Comparison of ENCODE assay signal across 20 cellular contexts in genomic region chr2:92073036-92073814, GRCh38.
DNase-seq lines count a peak whose midpoint lies in the region; ATAC-seq and TF ChIP-seq lines count a peak whose summit lies in the region.
"Had no signal": no experiment of that assay in that cellular context is flagged by ENCODE, and none has a peak within 500 bp of the region (broad histone marks: within the 10 kb centered on the region; RNA-seq: fewer than 3 reads in every experiment).

No MANE protein-coding gene starts in this region.

- WGBS in ovary, 3 donors, result 92 to 94% (median 94%) methylated on average over 59 to 60 of the region's 60 CpGs
- 93 to 96% methylated on average over 55 to 60 of the region's 60 CpGs for WGBS in aorta, 2 donors

- no peaks in the 10 kb centered on the region for H3K4me1 Mint-ChIP-seq in GM23338
- H3K4me1 Mint-ChIP-seq: activated naive CD8-positive, alpha-beta T cell treated with anti-CD3 and anti-CD28 coated beads for 36 hours had no signal

- H3K27me3 ChIP-seq in right atrium auricular region (no peaks in the 10 kb centered on the region), ovary (no peaks in the 10 kb centered on the region), aorta (ENCODE audit: control insufficient read depth in 1 of 2, insufficient read depth in 2 of 2, low read length in 1 of 2) (no peaks in the 10 kb centered on the region), GM23338 (ENCODE audit: insufficient read depth) (no peaks in the 10 kb centered on the region)
- H3K27me3 ChIP-seq: SJSA1 had no signal

- H3K9me2 ChIP-seq in GM23338 (ENCODE audit: insufficient read depth), result no peaks in the 10 kb centered on the region

- H3K4me3 ChIP-seq in right atrium auricular region (no peak overlapping the region), ovary (no peak overlapping the region), aorta (ENCODE audit: low read length in 2 of 2) (no peak overlapping the region), GM23338 (no peak overlapping the region)
- H3K4me3 ChIP-seq: SJSA1 had no signal

- no peak for TF ChIP-seq CTCF in right atrium auricular region (IDR thresholded peaks at IDR 0.05)
- no peak for TF ChIP-seq CTCF in ovary (IDR thresholded peaks at IDR 0.05)
- TF ChIP-seq CTCF in GM23338 (conservative IDR thresholded peaks at IDR 0.05; ENCODE audit: low read depth in 2 of 2), result no peak

- intact Hi-C loops in cardiac septum (cut with DNase I) (no loop called here), left ventricle myocardium superior (cut with micrococcal nuclease) (no loop called here), ovary (cut with DNase I) (no loop called here), aorta (cut with DNase I) (no loop called here)

- no peak for TF ChIP-seq EP300 in ovary (IDR thresholded peaks at IDR 0.05)

- no peak overlapping the region for H3K4me3 Mint-ChIP-seq in GM23338
- H3K4me3 Mint-ChIP-seq: activated naive CD8-positive, alpha-beta T cell treated with anti-CD3 and anti-CD28 coated beads for 36 hours; HFFc6; T-helper 1 cell treated with Interleukin-12 subunit alpha and Interleukin-12 subunit beta and Interleukin-4 antibody, amounts not matched to agents 30 μg/mL and 1 μg/mL, for 36 hours had no signal

- peaks cover 75% of the 10 kb centered on the region for H3K9me3 Mint-ChIP-seq in GM23338
- H3K9me3 Mint-ChIP-seq: HFFc6 had no signal

- H3K4me1 ChIP-seq in right atrium auricular region (no peaks in the 10 kb centered on the region), ovary (ENCODE audit: insufficient read depth) (no peaks in the 10 kb centered on the region), aorta (ENCODE audit: control insufficient read depth in 1 of 2, insufficient read depth in 2 of 2, low read length in 2 of 2) (no peaks in the 10 kb centered on the region), GM23338 (ENCODE audit: insufficient read depth) (no peaks in the 10 kb centered on the region)
- H3K4me1 ChIP-seq: SJSA1 had no signal

- no peak overlapping the region for H3K4me2 ChIP-seq in GM23338

- H4K20me1 ChIP-seq in GM23338 (replicated peaks; ENCODE audit: insufficient read depth), result no peaks in the 10 kb centered on the region

- peaks cover 11% of the 10 kb centered on the region; the same call in 2 of the 3 replicates for H3K36me3 Mint-ChIP-seq in GM23338 (ENCODE audit: low read depth)

- H3K27ac Mint-ChIP-seq in GM23338, result no peak overlapping the region
- H3K27ac Mint-ChIP-seq: activated naive CD8-positive, alpha-beta T cell treated with anti-CD3 and anti-CD28 coated beads for 36 hours; HFFc6; T-helper 1 cell treated with Interleukin-12 subunit alpha and Interleukin-12 subunit beta and Interleukin-4 antibody, amounts not matched to agents 30 μg/mL and 1 μg/mL, for 36 hours had no signal

- H3K27ac ChIP-seq in right atrium auricular region, result no peak overlapping the region
- H3K27ac ChIP-seq in ovary, result no peak overlapping the region
- no peak overlapping the region for H3K27ac ChIP-seq in aorta (ENCODE audit: low read depth in 1 of 2, low read length in 2 of 2)
- no peak overlapping the region for H3K27ac ChIP-seq in GM23338 (ENCODE audit: low read depth)
- H3K27ac ChIP-seq: epithelial cell of prostate, SJSA1 had no signal

- H3K36me3 ChIP-seq in right atrium auricular region, result no peaks in the 10 kb centered on the region
- no peaks in the 10 kb centered on the region for H3K36me3 ChIP-seq in ovary
- H3K36me3 ChIP-seq in aorta (ENCODE audit: control insufficient read depth in 1 of 2, insufficient read depth in 2 of 2, low read length in 1 of 2), result no peaks in the 10 kb centered on the region
- peaks cover 4% of the 10 kb centered on the region; the same call in 1 of the 2 replicates for H3K36me3 ChIP-seq in GM23338 (ENCODE audit: insufficient read depth)
- H3K36me3 ChIP-seq: SJSA1 had no signal

- TF ChIP-seq POLR2A in ovary (IDR thresholded peaks at IDR 0.05), result no peak

- H3K9me3 ChIP-seq in right atrium auricular region (no peaks in the 10 kb centered on the region), ovary (no peaks in the 10 kb centered on the region), aorta (ENCODE audit: control insufficient read depth, low read length) (no peaks in the 10 kb centered on the region)
- H3K9me3 ChIP-seq: SJSA1 had no signal

- H3F3A ChIP-seq in GM23338 (replicated peaks; ENCODE audit: low read depth), result no peaks in the 10 kb centered on the region

- H3K79me2 ChIP-seq in GM23338 (replicated peaks; ENCODE audit: insufficient read depth), result no peaks in the 10 kb centered on the region

- no peaks in the 10 kb centered on the region for H3K27me3 Mint-ChIP-seq in GM23338 (ENCODE audit: insufficient read depth, low read depth, poor library complexity)

- no peak for ATAC-seq in left ventricle myocardium superior
- ATAC-seq in aorta (ENCODE audit: low FRiP score), result no peak
- ATAC-seq in GM23338, result no peak
- ATAC-seq: Panc1 had no signal

- no peak overlapping the region for H2AFZ ChIP-seq in GM23338

- DNase-seq in cardiac septum (ENCODE audit: low spot score) (peak; percentile 54), right atrium auricular region (ENCODE audit: low spot score) (no peak), left ventricle myocardium superior (peak; percentile 9), ovary (peak in 4 of 5 donors; percentile 4 to 13 (median 10)), aorta (peak; percentile 36 to 64), NCI-H748 treated with DMSO at 0.1 percent for 48 hours (lab: John Stamatoyannopoulos, UW) (no peak), GM23338 (ENCODE audit: low spot score) (no peak)
- no peak for DNase-seq in stimulated activated CD4-positive, alpha-beta T cell treated with anti-CD3 and anti-CD28 coated beads, Interleukin-4, amount 100 ng/mL, for 24 hours
- DNase-seq: activated CD8-positive, alpha-beta memory T cell treated with anti-CD3 and anti-CD28 coated beads for 24 hours; activated naive CD8-positive, alpha-beta T cell treated with anti-CD3 and anti-CD28 coated beads for 36 hours; HFFc6; mammary epithelial cell; NCI-H1417 treated with DMSO at 0.1 percent for 48 hours; NCI-H510A; NK-92 treated with Interleukin-12 subunit alpha and Interleukin-12 subunit beta, amount 100 ng/mL, for 24 hours; stimulated activated CD4-positive, alpha-beta T cell treated with anti-CD3 and anti-CD28 coated beads, Interleukin-15, amount 100 ng/mL, for 24 hours had no signal

TF ChIP-seq in GM23338, 12 proteins besides CTCF, POLR2A, EP300 and RAD21 (continues in another document):
- no peak for TF ChIP-seq NANOG (IDR thresholded peaks at IDR 0.05; ENCODE audit: borderline replicate concordance)
- TF ChIP-seq, protein P1, sequence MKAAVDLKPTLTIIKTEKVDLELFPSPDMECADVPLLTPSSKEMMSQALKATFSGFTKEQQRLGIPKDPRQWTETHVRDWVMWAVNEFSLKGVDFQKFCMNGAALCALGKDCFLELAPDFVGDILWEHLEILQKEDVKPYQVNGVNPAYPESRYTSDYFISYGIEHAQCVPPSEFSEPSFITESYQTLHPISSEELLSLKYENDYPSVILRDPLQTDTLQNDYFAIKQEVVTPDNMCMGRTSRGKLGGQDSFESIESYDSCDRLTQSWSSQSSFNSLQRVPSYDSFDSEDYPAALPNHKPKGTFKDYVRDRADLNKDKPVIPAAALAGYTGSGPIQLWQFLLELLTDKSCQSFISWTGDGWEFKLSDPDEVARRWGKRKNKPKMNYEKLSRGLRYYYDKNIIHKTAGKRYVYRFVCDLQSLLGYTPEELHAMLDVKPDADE (IDR thresholded peaks at IDR 0.05), result no peak
- TF ChIP-seq EZH2phosphoT487 (IDR thresholded peaks at IDR 0.05; ENCODE audit: unreplicated experiment), result no peak
- no peak for TF ChIP-seq ZNF114 (CRISPR knock-in tag; IDR thresholded peaks at IDR 0.05)
- TF ChIP-seq CREB1 (CRISPR knock-in tag; IDR thresholded peaks at IDR 0.05; ENCODE audit: low read depth), result no peak

Comparison
In these comparisons a context has a peak if more than half of its experiments do, and no peak if none do; other contexts are left out.
1. DNase-seq: peak in cardiac septum (single experiment), left ventricle myocardium superior (single experiment), ovary (4 of 5) and aorta (2 of 2); none in right atrium auricular region (single experiment), NCI-H748 treated with DMSO at 0.1 percent for 48 hours (single experiment), GM23338 (single experiment) and stimulated activated CD4-positive, alpha-beta T cell treated with anti-CD3 and anti-CD28 coated beads, Interleukin-4, amount 100 ng/mL, for 24 hours (single experiment).